14 cellular contexts compared by ENCODE assay signal in genomic region chr14:102925646-102926045, GRCh38. TPM values are rescaled to one million over a fixed set of nuclear protein-coding genes. Genes with fewer than 3 reads are reported as not detected.
DNase-seq lines count a peak whose midpoint lies in the region; ATAC-seq and TF ChIP-seq lines count a peak whose summit lies in the region.
"Had no signal": no experiment of that assay in that cellular context is flagged by ENCODE, and none has a peak within 500 bp of the region (broad histone marks: within the 10 kb centered on the region; RNA-seq: fewer than 3 reads in every experiment).

No MANE protein-coding gene starts in this region.

- H3K23ac ChIP-seq in neuronal stem cell (ENCODE audit: low read depth, low read length, poor library complexity), result no peak overlapping the region

- H2BK15ac ChIP-seq in neuronal stem cell (ENCODE audit: low read length), result no peak overlapping the region

- H3K79me2 ChIP-seq in GM23338 (replicated peaks; ENCODE audit: insufficient read depth), result no peaks in the 10 kb centered on the region

- H3K27me3 Mint-ChIP-seq in GM23338 (ENCODE audit: insufficient read depth, low read depth, poor library complexity) (peaks cover 54% of the 10 kb centered on the region), IgD-negative memory B cell (peaks cover 3% of the 10 kb centered on the region), glutamatergic neuron (ENCODE audit: unreplicated experiment) (peaks cover 8% of the 10 kb centered on the region)
- H3K27me3 Mint-ChIP-seq in T-helper 2 cell treated with Interferon-gamma antibody and Interleukin-4, amounts not matched to agents 5 μg/mL and 100 μg/mL, for 36 hours (ENCODE audit: low read depth), result peaks cover 37% of the 10 kb centered on the region

- H2BK12ac ChIP-seq in neuronal stem cell (ENCODE audit: low read length), result no peak overlapping the region

- H3F3A ChIP-seq in GM23338 (replicated peaks; ENCODE audit: low read depth), result peaks cover 10% of the 10 kb centered on the region

- no peaks in the 10 kb centered on the region for H3K9me3 Mint-ChIP-seq in GM23338
- no peaks in the 10 kb centered on the region for H3K9me3 Mint-ChIP-seq in IgD-negative memory B cell
- H3K9me3 Mint-ChIP-seq in glutamatergic neuron (ENCODE audit: unreplicated experiment), result peaks cover 4% of the 10 kb centered on the region
- no peaks in the 10 kb centered on the region for H3K9me3 Mint-ChIP-seq in T-helper 2 cell treated with Interferon-gamma antibody and Interleukin-4, amounts not matched to agents 5 μg/mL and 100 μg/mL, for 36 hours
- H3K9me3 Mint-ChIP-seq: CD8-positive, alpha-beta memory T cell; H9 had no signal

- H3K79me1 ChIP-seq in neuronal stem cell (ENCODE audit: low read depth, low read length), result peaks cover 5% of the 10 kb centered on the region

- no peak overlapping the region for H4K8ac ChIP-seq in neuronal stem cell (ENCODE audit: low read depth, low read length)

- H2BK5ac ChIP-seq in neuronal stem cell (ENCODE audit: low read length), result peak overlapping the region; percentile 24

- H3K4me1 ChIP-seq in GM23338 (ENCODE audit: insufficient read depth) (peaks cover 8% of the 10 kb centered on the region), neuronal stem cell (ENCODE audit: control insufficient read depth in 2 of 2, insufficient read depth in 1 of 2, low read depth in 1 of 2, low read length in 2 of 2) (peaks cover 12 to 15% of the 10 kb centered on the region in 2 donors)
- H3K4me1 ChIP-seq: BE2C had no signal

- peaks cover 12% of the 10 kb centered on the region for H3K4me1 Mint-ChIP-seq in GM23338
- H3K4me1 Mint-ChIP-seq in IgD-negative memory B cell, result peaks cover 4 to 8% (median 8%) of the 10 kb centered on the region in 3 donors
- H3K4me1 Mint-ChIP-seq in glutamatergic neuron (ENCODE audit: low read depth, unreplicated experiment), result peaks cover 3% of the 10 kb centered on the region
- H3K4me1 Mint-ChIP-seq in T-helper 2 cell treated with Interferon-gamma antibody and Interleukin-4, amounts not matched to agents 5 μg/mL and 100 μg/mL, for 36 hours (ENCODE audit: low read depth), result peaks cover 3% of the 10 kb centered on the region

- peak overlapping the region; percentile 3; the same call in 1 of the 3 replicates for H3K4me3 Mint-ChIP-seq in GM23338
- H3K4me3 Mint-ChIP-seq in IgD-negative memory B cell, result peak overlapping the region; percentile 32 to 75 (median 56)
- no peak overlapping the region for H3K4me3 Mint-ChIP-seq in glutamatergic neuron (ENCODE audit: unreplicated experiment)
- H3K4me3 Mint-ChIP-seq in T-helper 2 cell treated with Interferon-gamma antibody and Interleukin-4, amounts not matched to agents 5 μg/mL and 100 μg/mL, for 36 hours, result no peak overlapping the region

- H3K18ac ChIP-seq in neuronal stem cell (ENCODE audit: low read length), result peak overlapping the region; percentile 3

- H3K27ac ChIP-seq in GM23338 (ENCODE audit: low read depth) (no peak overlapping the region), neuronal stem cell (replicated peaks; ENCODE audit: low read length) (no peak overlapping the region)
- H3K27ac ChIP-seq: C4-2B had no signal

- H2BK120ac ChIP-seq in neuronal stem cell (ENCODE audit: low read depth, low read length), result no peak overlapping the region

- DNase-seq in GM23338 (ENCODE audit: low spot score), result no peak
- DNase-seq in glutamatergic neuron, result peak; percentile 12
- no peak for DNase-seq in neuronal stem cell (ENCODE audit: low spot score)
- DNase-seq in occipital lobe (lab: John Stamatoyannopoulos, UW), result no peak
- no peak for DNase-seq in T-helper 2 cell treated with Interferon-gamma antibody and Interleukin-4, amounts not matched to agents 5 μg/mL and 100 μg/mL, for 36 hours (ENCODE audit: low spot score)
- DNase-seq: Caco-2; CD8-positive, alpha-beta memory T cell; DMS53; H9; IMR-90 had no signal

- H3K36me3 Mint-ChIP-seq in GM23338 (ENCODE audit: low read depth) (no peaks in the 10 kb centered on the region), IgD-negative memory B cell (peaks cover 1% of the 10 kb centered on the region), glutamatergic neuron (ENCODE audit: unreplicated experiment) (no peaks in the 10 kb centered on the region)
- H3K36me3 Mint-ChIP-seq in T-helper 2 cell treated with Interferon-gamma antibody and Interleukin-4, amounts not matched to agents 5 μg/mL and 100 μg/mL, for 36 hours (ENCODE audit: low read depth), result no peaks in the 10 kb centered on the region
- H3K36me3 Mint-ChIP-seq: CD8-positive, alpha-beta memory T cell had no signal

- H4K91ac ChIP-seq in neuronal stem cell (ENCODE audit: low read depth, low read length, poor library complexity), result no peak overlapping the region

- H3K4me3 ChIP-seq in GM23338, result no peak overlapping the region
- no peak overlapping the region for H3K4me3 ChIP-seq in neuronal stem cell (ENCODE audit: low read length in 2 of 2)

- peak overlapping the region; percentile 62 for H3K4me2 ChIP-seq in GM23338
- no peak overlapping the region for H3K4me2 ChIP-seq in neuronal stem cell (ENCODE audit: insufficient read depth, low read length, poor library complexity, severe bottlenecking)

- no CpG with 5 or more reads among the region's 11 CpGs for WGBS in neuronal stem cell (ENCODE audit: extremely low coverage in 2 of 2, insufficient read length in 2 of 2, insufficient replicate concordance in 1 of 2), 2 donors

- ATAC-seq in GM23338, result no peak
- ATAC-seq in GM18870 (IDR thresholded peaks at IDR 0.05; ENCODE audit: unreplicated experiment), result no peak

- H3K27ac Mint-ChIP-seq in GM23338, result no peak overlapping the region
- peak overlapping the region in 1 of 3 donors; percentile 19 for H3K27ac Mint-ChIP-seq in IgD-negative memory B cell
- H3K27ac Mint-ChIP-seq in glutamatergic neuron (ENCODE audit: unreplicated experiment), result peak overlapping the region; percentile 14
- no peak overlapping the region for H3K27ac Mint-ChIP-seq in T-helper 2 cell treated with Interferon-gamma antibody and Interleukin-4, amounts not matched to agents 5 μg/mL and 100 μg/mL, for 36 hours
- H3K27ac Mint-ChIP-seq: CD8-positive, alpha-beta memory T cell had no signal

- peak overlapping the region; percentile 87 for H2AFZ ChIP-seq in GM23338
- no peak overlapping the region for H2AFZ ChIP-seq in neuronal stem cell (ENCODE audit: low read length)

- H3K4ac ChIP-seq in neuronal stem cell (ENCODE audit: low read length), result no peak overlapping the region

- no peak for TF ChIP-seq CTCF in GM23338 (conservative IDR thresholded peaks at IDR 0.05; ENCODE audit: low read depth in 2 of 2)
- no peak for TF ChIP-seq CTCF in glutamatergic neuron (IDR thresholded peaks at IDR 0.05; ENCODE audit: partially characterized antibody, unreplicated experiment)

- H2AK5ac ChIP-seq in neuronal stem cell (ENCODE audit: low read depth, low read length), result peak overlapping the region; percentile 32

- H3K9ac ChIP-seq in neuronal stem cell (ENCODE audit: low read depth, low read length, poor library complexity), result no peak overlapping the region

- H3K27me3 ChIP-seq in GM23338 (ENCODE audit: insufficient read depth), result peaks cover 97% of the 10 kb centered on the region
- H3K27me3 ChIP-seq in neuronal stem cell (ENCODE audit: control insufficient read depth in 3 of 3, insufficient read depth in 3 of 3, low read depth in 1 of 3, low read length in 3 of 3), result peaks cover 21 to 65% (median 34%) of the 10 kb centered on the region in 3 experiments

- peaks cover 6% of the 10 kb centered on the region for H3K9me2 ChIP-seq in GM23338 (ENCODE audit: insufficient read depth)

- H4K20me1 ChIP-seq in GM23338 (replicated peaks; ENCODE audit: insufficient read depth), result no peaks in the 10 kb centered on the region

- H3K9me3 ChIP-seq in neuronal stem cell (replicated peaks in 1 of 2; ENCODE audit: control insufficient read depth in 2 of 2, insufficient read depth in 1 of 2, low read depth in 1 of 2, low read length in 2 of 2), result peaks cover under 1 to 5% of the 10 kb centered on the region in 2 donors
- H3K9me3 ChIP-seq: BE2C, Caco-2 had no signal

- H3K36me3 ChIP-seq in GM23338 (ENCODE audit: insufficient read depth), result no peaks in the 10 kb centered on the region
- H3K36me3 ChIP-seq in neuronal stem cell (replicated peaks in 1 of 2; ENCODE audit: control insufficient read depth in 2 of 2, insufficient read depth in 2 of 2, low read length in 2 of 2), result no peaks in the 10 kb centered on the region
- H3K36me3 ChIP-seq: BE2C had no signal

- peak overlapping the region; percentile 38 for H3K14ac ChIP-seq in neuronal stem cell (ENCODE audit: low read length)

TF ChIP-seq in GM23338, 12 proteins besides CTCF, POLR2A, EP300 and RAD21 (continues in another document):
- TF ChIP-seq ETS1 (IDR thresholded peaks at IDR 0.05), result no peak

RNA-seq across cellular contexts. Expression of gene AMN, which starts 3.2 kb away (rescaled TPM):
- total RNA-seq in GM23338 (2014; rRNA removed; shearing (Covaris generic)), result 0.16 and 0.69 TPM in 2 replicates
- polyA plus RNA-seq in GM23338 (2016; fragmentation: Nextera tagmentation; extraction: Ambion mirVana) (1.2 and 1.6 TPM in 2 replicates), IgD-negative memory B cell (15.0 TPM)
- total RNA-seq in glutamatergic neuron (ENCODE audit: unreplicated experiment) (0.34 TPM), occipital lobe (not detected)
- polyA plus RNA-seq in neuronal stem cell (2013, experiment 1 of 2), result 0.46 TPM
- 0.28 TPM for polyA plus RNA-seq in neuronal stem cell (2013, experiment 2 of 2)

Comparison
In these comparisons a context has a peak if more than half of its experiments do, and no peak if none do; other contexts are left out.
1. H3K4me3 Mint-ChIP-seq: peak in GM23338 (single experiment) and IgD-negative memory B cell (4 of 4); none in glutamatergic neuron (single experiment) and T-helper 2 cell treated with Interferon-gamma antibody and Interleukin-4, amounts not matched to agents 5 μg/mL and 100 μg/mL, for 36 hours (single experiment).